Comparison of ENCODE assay signal across 9 cellular contexts in the genomic region with DNA sequence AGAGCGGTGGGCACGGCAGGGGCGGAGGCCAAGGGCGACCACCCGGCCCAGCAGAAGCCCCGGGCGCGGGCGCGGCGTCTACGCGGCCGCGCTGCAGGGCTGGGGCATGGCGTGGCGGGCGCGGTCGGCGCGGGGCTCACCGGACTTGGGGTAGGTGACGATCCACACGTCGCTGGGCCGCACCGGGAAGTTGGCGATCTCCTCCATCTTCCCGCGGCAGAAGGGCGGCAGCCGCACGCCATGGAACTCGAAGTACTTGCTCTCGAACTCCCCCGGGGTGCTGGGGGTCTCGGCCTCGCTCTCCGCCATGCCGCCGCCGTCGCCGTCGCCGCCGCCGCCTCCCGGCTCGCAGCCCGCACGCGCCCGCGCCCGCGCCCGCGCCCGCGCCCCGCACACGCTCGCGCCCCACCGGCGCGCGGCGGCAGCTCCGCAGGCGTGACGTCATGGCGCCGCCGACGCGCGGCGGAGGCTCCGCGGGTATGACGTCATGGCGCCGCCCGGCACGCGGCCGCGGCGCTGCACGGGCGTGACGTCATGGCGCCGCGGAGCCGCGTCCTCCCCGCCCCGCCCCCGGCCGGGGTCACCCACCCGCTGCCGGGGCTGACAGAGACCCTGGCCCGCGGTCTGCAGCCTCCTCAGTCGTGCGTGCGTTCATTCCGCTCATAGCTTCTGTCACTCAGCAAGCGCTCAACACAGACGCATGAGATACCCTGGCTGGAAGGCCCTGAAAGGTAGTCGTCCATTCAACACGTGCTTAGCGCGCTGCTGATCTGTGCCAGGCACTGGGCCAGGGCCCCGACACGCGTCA. TPM values are rescaled to one million over a fixed set of nuclear protein-coding genes. Genes with fewer than 3 reads are reported as not detected.
DNase-seq lines count a peak whose midpoint lies in the region; ATAC-seq and TF ChIP-seq lines count a peak whose summit lies in the region.
"Had no signal": no experiment of that assay in that cellular context is flagged by ENCODE, and none has a peak within 500 bp of the region (broad histone marks: within the 10 kb centered on the region; RNA-seq: fewer than 3 reads in every experiment).

Gene SULT4A1 (minus strand): TSS at position 440 of the 808 bp plus-strand sequence. CDS start 131 bp downstream, at position 309.

- H3K9me3 ChIP-seq in mammary epithelial cell (replicated peaks; ENCODE audit: insufficient read depth, low read length) (no peaks in the 10 kb centered on the region), mesodermal cell (ENCODE audit: control insufficient read depth, low read length) (peaks cover 4% of the 10 kb centered on the region), Karpas-422 (ENCODE audit: low read length) (no peaks in the 10 kb centered on the region)

- no TSS peak for BruUV-seq in mammary epithelial cell (replicated peaks; lab: Mats Ljungman, UMichigan)

- H3K9me2 ChIP-seq in Karpas-422 (replicated peaks; ENCODE audit: insufficient read depth, low read length), result no peaks in the 10 kb centered on the region

- POLR2A ChIA-PET in BJ (lab: Charles Lee), result no interaction called here

- dilution Hi-C loops in mammary epithelial cell (cut with HindIII; ENCODE audit: low sequenced_read_pairs), result no loop called here

- H3K36me3 ChIP-seq in BJ (ENCODE audit: control insufficient read depth, insufficient read depth, low read length) (no peaks in the 10 kb centered on the region), mammary epithelial cell (ENCODE audit: insufficient read depth, low read length) (no peaks in the 10 kb centered on the region), mesodermal cell (ENCODE audit: control insufficient read depth, insufficient read depth, low read length) (no peaks in the 10 kb centered on the region), Karpas-422 (ENCODE audit: insufficient read depth, low read length) (no peaks in the 10 kb centered on the region)

- H3K27me3 ChIP-seq in BJ (ENCODE audit: control insufficient read depth, insufficient read depth, low read length) (peaks cover 5% of the 10 kb centered on the region), mammary epithelial cell (ENCODE audit: insufficient read depth, low read length) (peaks cover 13% of the 10 kb centered on the region), Karpas-422 (ENCODE audit: low read length) (no peaks in the 10 kb centered on the region)

- H3K4me2 ChIP-seq in mammary epithelial cell (ENCODE audit: insufficient read depth, low read depth, low read length) (peak within 1 kb of the TSS; percentile 71), Karpas-422 (ENCODE audit: low read depth, low read length, poor library complexity, severe bottlenecking) (no peak within 1 kb of the TSS)

- WGBS in mammary epithelial cell (ENCODE audit: low coverage, missing lambda C conversion rate), result 4% methylated on average over 10 of the region's 121 CpGs
- WGBS in mesodermal cell (ENCODE audit: insufficient coverage in 2 of 2), 2 experiments, result 7% methylated on average over 64 to 104 of the region's 121 CpGs

- H4K20me1 ChIP-seq in mammary epithelial cell (ENCODE audit: insufficient read depth, low read length) (no peaks in the 10 kb centered on the region), Karpas-422 (ENCODE audit: insufficient read depth, low read depth, low read length) (no peaks in the 10 kb centered on the region)

- TF ChIP-seq CTCF in BJ (IDR thresholded peaks at IDR 0.05; ENCODE audit: insufficient read depth, low read depth, low read length) (no peak), mammary epithelial cell (conservative IDR thresholded peaks at IDR 0.05 in 1 of 2, IDR thresholded peaks at IDR 0.05 in 1 of 2; ENCODE audit: extremely low read depth in 1 of 2, insufficient read depth in 1 of 2, low read depth in 1 of 2, low read length in 2 of 2) (no peak)

- in situ Hi-C loops in mammary epithelial cell (cut with MboI; ENCODE audit: low sequenced_read_pairs in 2 of 2), result no loop called here

- no peak for DNase-seq in BJ (ENCODE audit: low read depth)
- DNase-seq in mammary epithelial cell, result peak; percentile 11
- no peak for DNase-seq in Karpas-422
- no peak for DNase-seq in UCSD-AML1 (lab: John Stamatoyannopoulos, UW; ENCODE audit: unreplicated experiment)

- CTCF ChIA-PET in BJ (lab: Yijun Ruan, JAX) (interaction anchor here (1.6 kb wide), 1 partner anchor 23 kb away, joined by 5 read pairs; no protein-coding TSS in a partner anchor), mammary epithelial cell (lab: Charles Lee; ENCODE audit: low non-redundant PET) (no interaction called here)

- H3K4me1 ChIP-seq in mammary epithelial cell (ENCODE audit: insufficient read depth, low read length), result peaks cover 5% of the 10 kb centered on the region
- no peaks in the 10 kb centered on the region for H3K4me1 ChIP-seq in mesodermal cell (ENCODE audit: control insufficient read depth, insufficient read depth, low read length, poor library complexity, severe bottlenecking)
- peaks cover 12% of the 10 kb centered on the region for H3K4me1 ChIP-seq in Karpas-422 (ENCODE audit: low read length)

- no peak for TF ChIP-seq EP300 in Ishikawa (IDR thresholded peaks at IDR 0.05; ENCODE audit: borderline replicate concordance)

- no peak within 1 kb of the TSS for H3K27ac ChIP-seq in mammary epithelial cell (ENCODE audit: insufficient read depth, low read depth, low read length)
- H3K27ac ChIP-seq in mesodermal cell (ENCODE audit: low read depth, low read length, severe bottlenecking), result no peak within 1 kb of the TSS
- H3K27ac ChIP-seq in Karpas-422 (ENCODE audit: low read length), result no peak within 1 kb of the TSS

- TF ChIP-seq RAD21 in Ishikawa (IDR thresholded peaks at IDR 0.05; ENCODE audit: low read depth), result no peak

- H3K9ac ChIP-seq in mammary epithelial cell (ENCODE audit: insufficient read depth, low read length) (no peak within 1 kb of the TSS), Karpas-422 (ENCODE audit: low read length) (no peak within 1 kb of the TSS)

- H2AFZ ChIP-seq in mammary epithelial cell (ENCODE audit: low read depth, low read length), result peak within 1 kb of the TSS; percentile 74
- no peak within 1 kb of the TSS for H2AFZ ChIP-seq in Karpas-422 (ENCODE audit: low read length)

- ATAC-seq in GM19467 (IDR thresholded peaks at IDR 0.05; ENCODE audit: unreplicated experiment) (no peak), HG03460 (IDR thresholded peaks at IDR 0.05; ENCODE audit: unreplicated experiment) (no peak)

- H3K79me2 ChIP-seq in mammary epithelial cell (ENCODE audit: insufficient read depth, low read length), result no peaks in the 10 kb centered on the region
- H3K79me2 ChIP-seq in Karpas-422 (ENCODE audit: low read length), result no peaks in the 10 kb centered on the region

- intact Hi-C loops in mammary epithelial cell (cut with micrococcal nuclease), result no loop called here

- H3K4me3 ChIP-seq in BJ (ENCODE audit: low read depth, low read length) (peak within 1 kb of the TSS; percentile 39), mammary epithelial cell (replicated peaks in 1 of 3; ENCODE audit: insufficient read depth in 1 of 3, low read depth in 2 of 3, low read length in 3 of 3) (peak within 1 kb of the TSS in 2 of 3 experiments; percentile 31 to 40), mesodermal cell (ENCODE audit: extremely low read depth, insufficient read depth, low read length, poor library complexity, severe bottlenecking) (peak within 1 kb of the TSS; percentile 47), Karpas-422 (ENCODE audit: low read length) (no peak within 1 kb of the TSS)

TF ChIP-seq in Ishikawa, 13 proteins besides CTCF, POLR2A, EP300 and RAD21:
- TF ChIP-seq TCF12 (IDR thresholded peaks at IDR 0.05; ENCODE audit: low read depth) (no peak), MAX (IDR thresholded peaks at IDR 0.05) (0 out of 2 replicates have a peak, but pooled peaks have one; percentile 19), NFIC (IDR thresholded peaks at IDR 0.05) (no peak)

RNA-seq across cellular contexts. Expression of gene SULT4A1, which starts in this region (rescaled TPM):
- polyA plus RNA-seq in BJ (2011; rRNA removed) (0.15 and 0.39 TPM in 2 replicates), mammary epithelial cell (0.11 TPM)
- 0.14 and 0.67 TPM in 2 replicates for polyA minus RNA-seq in BJ (2011; rRNA and poly(A)+ RNA removed)
- total RNA-seq in mammary epithelial cell, result 1 to 10 TPM in 1 of 2 donors, under 1 TPM in 1; 0.82 to 1.5 TPM
- polyA minus RNA-seq in mammary epithelial cell, result not detected
- polyA plus RNA-seq in mesodermal cell (2013, experiment 1 of 2), result 8.1 TPM
- 5.4 TPM for polyA plus RNA-seq in mesodermal cell (2013, experiment 2 of 2)
- total RNA-seq in Karpas-422 (2014; rRNA removed; shearing (Covaris generic); ENCODE audit: low replicate concordance), result not detected in 2 replicates
- total RNA-seq: T-helper 2 cell treated with Interferon-gamma antibody and Interleukin-4, amounts not matched to agents 100 ng/mL and 5 ng/mL, for 36 hours had no signal
